31 cellular contexts compared by ENCODE assay signal in genomic region chr4:86038037-86038436, GRCh38.
"Had no signal": no experiment of that assay in that cellular context is flagged by ENCODE, and none has a peak within 500 bp of the region (broad histone marks: within the 10 kb centered on the region; RNA-seq: fewer than 3 reads in every experiment).

No MANE protein-coding gene starts in this region.

- H3K36me3 ChIP-seq: colonic mucosa, gastroesophageal sphincter, neutrophil, ovary, sigmoid colon, thyroid gland, upper lobe of left lung, vagina had no signal

- H3K4me3 ChIP-seq: colonic mucosa, gastroesophageal sphincter, lung, mucosa of descending colon, ovary, sigmoid colon, thyroid gland, upper lobe of left lung, vagina had no signal

- H3K27ac ChIP-seq: colonic mucosa, gastroesophageal sphincter, neutrophil, ovary, sigmoid colon, thyroid gland, upper lobe of left lung, vagina had no signal

- H3K9me3 ChIP-seq: colonic mucosa, gastroesophageal sphincter, mucosa of descending colon, neutrophil, ovary, sigmoid colon, thyroid gland, upper lobe of left lung, vagina had no signal

- H3K27me3 ChIP-seq: colonic mucosa, gastroesophageal sphincter, neutrophil, ovary, sigmoid colon, thyroid gland, upper lobe of left lung, vagina had no signal

- FAIRE-seq: bronchial epithelial cell, endometrium, small intestine had no signal

- DNase-seq: activated CD4-positive, alpha-beta T cell treated with anti-CD3 and anti-CD28 coated beads for 36 hours; activated CD4-positive, CD25-positive, alpha-beta regulatory T cell; activated CD8-positive, alpha-beta memory T cell treated with anti-CD3 and anti-CD28 coated beads, Interleukin-2, amount 10 ng/mL, durations not matched to agents 7 days and 5 days; activated CD8-positive, alpha-beta T cell treated with anti-CD3 and anti-CD28 coated beads, Interleukin-2, amount 10 ng/mL, durations not matched to agents 7 days and 5 days; activated naive CD4-positive, alpha-beta T cell; activated T-cell treated with anti-CD3 and anti-CD28 coated beads, Interleukin-2, amount 50 U/mL, for 48 hours; cerebellar nuclear complex; colonic mucosa; effector CD8-positive, alpha-beta T cell; hippocampal formation; mesendoderm; mucosa of descending colon; nephron progenitor cell; ovary; sigmoid colon; small intestine; stimulated activated CD4-positive, alpha-beta T cell treated with anti-CD3 and anti-CD28 coated beads, Interleukin-1b, Interleukin-23, amount 100 ng/mL, for 48 hours; stimulated activated CD4-positive, alpha-beta T cell treated with anti-CD3 and anti-CD28 coated beads, Interleukin-4, amount 100 ng/mL, for 4 hours; stimulated activated CD8-positive, alpha-beta memory T cell treated with anti-CD3 and anti-CD28 coated beads, Interleukin-4, amount 100 ng/mL, for 48 hours; stimulated activated naive CD8-positive, alpha-beta T cell treated with anti-CD3 and anti-CD28 coated beads, Interleukin-15, amount 100 ng/mL, for 72 hours; T-helper 1 cell; thyroid gland; upper lobe of left lung had no signal

- H3K4me1 ChIP-seq: colonic mucosa had no signal

- ATAC-seq: activated CD4-positive, alpha-beta T cell treated with anti-CD3 and anti-CD28 coated beads for 36 hours; activated CD8-positive, alpha-beta memory T cell treated with anti-CD3 and anti-CD28 coated beads, Interleukin-2, amount 10 ng/mL, durations not matched to agents 7 days and 5 days; activated CD8-positive, alpha-beta T cell treated with anti-CD3 and anti-CD28 coated beads, Interleukin-2, amount 10 ng/mL, durations not matched to agents 7 days and 5 days; activated naive CD4-positive, alpha-beta T cell treated with anti-CD3 and anti-CD28 coated beads, Interleukin-2, amount 50 U/mL, for 72 hours; gastroesophageal sphincter; mucosa of descending colon; stimulated activated memory B cell treated with anti-CD40 and anti-IgM and Interleukin-4, amounts not matched to agents 10 μg/mL and 1 μg/mL and 100 μg/mL, for 72 hours; stimulated activated naive CD8-positive, alpha-beta T cell treated with anti-CD3 and anti-CD28 coated beads, Interleukin-15, amount 100 ng/mL, for 72 hours had no signal
